Comparison of ENCODE assay signal across 10 cellular contexts in genomic region chr12:6772729-6773661, GRCh38. TPM values are rescaled to one million over a fixed set of nuclear protein-coding genes. Genes with fewer than 3 reads are reported as not detected.
DNase-seq lines count a peak whose midpoint lies in the region; ATAC-seq, FAIRE-seq and TF ChIP-seq lines count a peak whose summit lies in the region.
"Had no signal": no experiment of that assay in that cellular context is flagged by ENCODE, and none has a peak within 500 bp of the region (broad histone marks: within the 10 kb centered on the region; RNA-seq: fewer than 3 reads in every experiment).

No MANE protein-coding gene starts in this region.

- no peak overlapping the region for H3K56ac ChIP-seq in H9 (ENCODE audit: insufficient read length, low read depth, low read length)

- H3K4me1 ChIP-seq in H9 (ENCODE audit: insufficient read depth, low read length): peaks cover 7% of the 10 kb centered on the region; the same call in 1 of the 2 replicates
- peaks cover 52% of the 10 kb centered on the region for H3K4me1 ChIP-seq in neural progenitor cell
- peaks cover 34% of the 10 kb centered on the region for H3K4me1 ChIP-seq in mesenchymal stem cell (ENCODE audit: control insufficient read depth, insufficient read depth, low read depth, low read length)

- H3K18ac ChIP-seq in H9 (ENCODE audit: insufficient read length, low read depth, low read length) (no peak overlapping the region), mesenchymal stem cell (ENCODE audit: low read depth in 1 of 2, low read length in 2 of 2) (peak overlapping the region in 1 of 2 experiments; percentile 49)

- H3K14ac ChIP-seq in H9 (ENCODE audit: insufficient read depth, low read length) (no peak overlapping the region), mesenchymal stem cell (ENCODE audit: low read length in 2 of 2) (peak overlapping the region in 1 of 2 experiments; percentile 29)

- H3K27me3 Mint-ChIP-seq in H9 (ENCODE audit: low read depth) (peaks cover 40% of the 10 kb centered on the region), neural progenitor cell (ENCODE audit: insufficient read depth, low read depth) (peaks cover 28% of the 10 kb centered on the region)
- peaks cover 83% of the 10 kb centered on the region for H3K27me3 Mint-ChIP-seq in dendritic cell treated with granulocyte-macrophage colony-stimulating factor and Interleukin-4, amounts not matched to agents 40 ng/mL and 50 ng/mL, for 4 days

- H3K4me3 Mint-ChIP-seq in H9: peak overlapping the region; percentile 34 to 74
- H3K4me3 Mint-ChIP-seq in dendritic cell treated with granulocyte-macrophage colony-stimulating factor and Interleukin-4, amounts not matched to agents 40 ng/mL and 50 ng/mL, for 4 days: peak overlapping the region; percentile 52
- H3K4me3 Mint-ChIP-seq in neural progenitor cell: peak overlapping the region; percentile 52

- H2BK12ac ChIP-seq in H9 (ENCODE audit: insufficient read length, low read depth, low read length): no peak overlapping the region
- peak overlapping the region in 1 of 2 experiments; percentile 31 for H2BK12ac ChIP-seq in mesenchymal stem cell (ENCODE audit: low read length in 2 of 2)

- H3K23ac ChIP-seq in H9 (ENCODE audit: insufficient read length, low read depth, low read length): no peak overlapping the region
- H3K23ac ChIP-seq in mesenchymal stem cell (ENCODE audit: low read length in 2 of 2): peak overlapping the region in 1 of 2 experiments; percentile 70

- H2BK120ac ChIP-seq in H9 (ENCODE audit: low read depth, low read length, poor library complexity, severe bottlenecking) (no peak overlapping the region), mesenchymal stem cell (ENCODE audit: low read depth, low read length) (no peak overlapping the region)

- H3K4me2 ChIP-seq in H9 (ENCODE audit: insufficient read depth, insufficient read length, low read length) (peak overlapping the region; percentile 13), neural progenitor cell (peak overlapping the region; percentile 77), mesenchymal stem cell (ENCODE audit: low read length, poor library complexity, severe bottlenecking) (no peak overlapping the region)

- no peaks in the 10 kb centered on the region for H4K20me1 ChIP-seq in H9 (ENCODE audit: control insufficient read depth, insufficient read depth, insufficient read length)
- peaks cover 55% of the 10 kb centered on the region for H4K20me1 ChIP-seq in neural progenitor cell (ENCODE audit: low read depth)

- TF ChIP-seq CTCF in D721Med (IDR thresholded peaks at IDR 0.05; ENCODE audit: insufficient read depth, missing control alignments) (no peak), H9 (conservative IDR thresholded peaks at IDR 0.05) (no peak), neural progenitor cell (IDR thresholded peaks at IDR 0.05) (no peak)

- H2BK15ac ChIP-seq in H9 (ENCODE audit: low read depth, low read length): no peak overlapping the region
- H2BK15ac ChIP-seq in mesenchymal stem cell (ENCODE audit: low read depth, poor library complexity, severe bottlenecking): no peak overlapping the region

- H2AK5ac ChIP-seq in H9 (ENCODE audit: insufficient read length, low read length): no peak overlapping the region
- H2AK5ac ChIP-seq in mesenchymal stem cell (ENCODE audit: low read length, severe bottlenecking): no peak overlapping the region

- H3K27ac ChIP-seq in H9 (ENCODE audit: insufficient read length, low read depth, low read length) (no peak overlapping the region), neural progenitor cell (no peak overlapping the region), mesenchymal stem cell (ENCODE audit: low read length, poor library complexity, severe bottlenecking) (no peak overlapping the region), caudate nucleus (ENCODE audit: low read depth, low read length) (no peak overlapping the region)
- H3K27ac ChIP-seq: neutrophil had no signal

- no peak for FAIRE-seq in D721Med (lab: Jason Lieb, UNC)

- intact Hi-C loops in dendritic cell treated with granulocyte-macrophage colony-stimulating factor and Interleukin-4, amounts not matched to agents 40 ng/mL and 50 ng/mL, for 4 days (cut with micrococcal nuclease): no loop called here

- H4K91ac ChIP-seq in H9 (ENCODE audit: insufficient read length, low read depth, low read length) (no peak overlapping the region), mesenchymal stem cell (ENCODE audit: low read length) (no peak overlapping the region)

- DNase-seq in D721Med (ENCODE audit: insufficient read length, low spot score) (peak; percentile 23), H9 (no peak), neural progenitor cell (ENCODE audit: low spot score) (peak; percentile 48), mesenchymal stem cell (no peak), caudate nucleus (lab: John Stamatoyannopoulos, UW) (no peak)

- H3F3A ChIP-seq in neural progenitor cell (ENCODE audit: low read depth): peaks cover 60% of the 10 kb centered on the region

- H3K9me3 ChIP-seq in H9 (ENCODE audit: control insufficient read depth, low read depth, low read length) (no peaks in the 10 kb centered on the region), neural progenitor cell (ENCODE audit: low read depth) (no peaks in the 10 kb centered on the region), mesenchymal stem cell (ENCODE audit: control insufficient read depth, low read length) (no peaks in the 10 kb centered on the region)
- H3K9me3 ChIP-seq: neutrophil had no signal

- peaks cover 20% of the 10 kb centered on the region for H3K23me2 ChIP-seq in H9 (ENCODE audit: insufficient read length, low read depth, low read length, poor library complexity, severe bottlenecking)

- peaks cover 23 to 48% (median 48%) of the 10 kb centered on the region in 3 experiments for H3K36me3 Mint-ChIP-seq in H9 (ENCODE audit: insufficient read depth in 1 of 3, low read depth in 3 of 3)
- peaks cover 22% of the 10 kb centered on the region for H3K36me3 Mint-ChIP-seq in dendritic cell treated with granulocyte-macrophage colony-stimulating factor and Interleukin-4, amounts not matched to agents 40 ng/mL and 50 ng/mL, for 4 days (ENCODE audit: low read depth)
- peaks cover 44% of the 10 kb centered on the region for H3K36me3 Mint-ChIP-seq in neural progenitor cell

- peaks cover 0 to 3% of the 10 kb centered on the region in 2 experiments; a peak in 2 of 5 replicates for H3K9me3 Mint-ChIP-seq in H9
- H3K9me3 Mint-ChIP-seq in dendritic cell treated with granulocyte-macrophage colony-stimulating factor and Interleukin-4, amounts not matched to agents 40 ng/mL and 50 ng/mL, for 4 days: no peaks in the 10 kb centered on the region
- no peaks in the 10 kb centered on the region for H3K9me3 Mint-ChIP-seq in neural progenitor cell

- H3K4me1 Mint-ChIP-seq in H9: peaks cover 47 to 74% of the 10 kb centered on the region in 2 experiments
- peaks cover 72% of the 10 kb centered on the region for H3K4me1 Mint-ChIP-seq in dendritic cell treated with granulocyte-macrophage colony-stimulating factor and Interleukin-4, amounts not matched to agents 40 ng/mL and 50 ng/mL, for 4 days (ENCODE audit: low read depth)
- peaks cover 54% of the 10 kb centered on the region for H3K4me1 Mint-ChIP-seq in neural progenitor cell

- H3K79me1 ChIP-seq in H9 (ENCODE audit: insufficient read depth, low read depth, low read length, poor library complexity, severe bottlenecking) (no peaks in the 10 kb centered on the region), mesenchymal stem cell (replicated peaks; ENCODE audit: low read length, poor library complexity, severe bottlenecking) (peaks cover 6% of the 10 kb centered on the region)

- H3K4ac ChIP-seq in H9 (ENCODE audit: low read depth, low read length) (no peak overlapping the region), mesenchymal stem cell (ENCODE audit: low read depth in 1 of 2, low read length in 2 of 2) (no peak overlapping the region)

- H3K27ac Mint-ChIP-seq in H9: peak overlapping the region in 2 of 3 experiments; percentile 53 to 65; a peak in 2 of 7 replicates
- H3K27ac Mint-ChIP-seq in dendritic cell treated with granulocyte-macrophage colony-stimulating factor and Interleukin-4, amounts not matched to agents 40 ng/mL and 50 ng/mL, for 4 days: peak overlapping the region; percentile 88
- H3K27ac Mint-ChIP-seq in neural progenitor cell: peak overlapping the region; percentile 33

- H3K27me3 ChIP-seq in H9 (ENCODE audit: insufficient read depth, low read length) (peaks cover 5% of the 10 kb centered on the region; the same call in 1 of the 2 replicates), neural progenitor cell (peaks cover 18% of the 10 kb centered on the region), mesenchymal stem cell (ENCODE audit: control insufficient read depth in 1 of 2, insufficient read depth in 1 of 2, low read length in 2 of 2) (peaks cover 29 to 33% of the 10 kb centered on the region in 2 experiments)

- H3K4me3 ChIP-seq in neural progenitor cell (peak overlapping the region; percentile 34), mesenchymal stem cell (ENCODE audit: insufficient read depth in 1 of 2, low read depth in 1 of 2, low read length in 2 of 2) (no peak overlapping the region)

- H3K9ac ChIP-seq in H9 (ENCODE audit: extremely low read depth, insufficient read length, low read length) (no peak overlapping the region), neural progenitor cell (no peak overlapping the region), mesenchymal stem cell (ENCODE audit: low read length) (no peak overlapping the region)

- H2BK20ac ChIP-seq in H9 (ENCODE audit: low read depth, low read length, poor library complexity, severe bottlenecking): no peak overlapping the region

- no peak for ATAC-seq in HG03097 (IDR thresholded peaks at IDR 0.05; ENCODE audit: low FRiP score, unreplicated experiment)
- no peak for ATAC-seq in HG03108 (IDR thresholded peaks at IDR 0.05; ENCODE audit: unreplicated experiment)

- peaks cover 4% of the 10 kb centered on the region; the same call in 1 of the 2 replicates for H3K79me2 ChIP-seq in H9 (ENCODE audit: insufficient read depth, low read length)
- H3K79me2 ChIP-seq in neural progenitor cell (ENCODE audit: low read depth): peaks cover 31% of the 10 kb centered on the region

- no peak overlapping the region for H3T11ph ChIP-seq in H9 (ENCODE audit: low read length)

- H3K36me3 ChIP-seq in neural progenitor cell (peaks cover 5% of the 10 kb centered on the region), mesenchymal stem cell (ENCODE audit: control insufficient read depth in 1 of 2, insufficient read depth in 2 of 2, low read depth in 1 of 2, low read length in 2 of 2) (peaks cover 18 to 47% of the 10 kb centered on the region in 2 experiments)
- H3K36me3 ChIP-seq: neutrophil had no signal

- H2BK5ac ChIP-seq in H9 (ENCODE audit: insufficient read length, low read length) (no peak overlapping the region), mesenchymal stem cell (ENCODE audit: low read depth, low read length, poor library complexity, severe bottlenecking) (no peak overlapping the region)

- H4K8ac ChIP-seq in H9 (replicated peaks; ENCODE audit: insufficient read length, low read depth, low read length): no peak overlapping the region
- no peak overlapping the region for H4K8ac ChIP-seq in mesenchymal stem cell (ENCODE audit: low read length)

- H2AFZ ChIP-seq in H9 (ENCODE audit: low read length) (no peak overlapping the region), neural progenitor cell (replicated peaks) (no peak overlapping the region), mesenchymal stem cell (ENCODE audit: low read depth, low read length) (no peak overlapping the region)

- no peak overlapping the region for H4K5ac ChIP-seq in H9 (ENCODE audit: insufficient read length, low read depth, low read length)

- WGBS in H9 (ENCODE audit: extremely low coverage, insufficient read length, low lambda C conversion rate): no CpG with 5 or more reads among the region's 24 CpGs
- 46% methylated on average over 24 of the region's 24 CpGs for WGBS in mesenchymal stem cell

RNA-seq across cellular contexts. Expression of gene LAG3, which starts 0.7 kb away (rescaled TPM):
- 1.7 and 2.2 TPM in 2 replicates for total RNA-seq in H9 (2021)
- total RNA-seq in neural progenitor cell (ENCODE audit: low replicate concordance): 0.45 and 2.9 TPM in 2 replicates
- polyA plus RNA-seq in mesenchymal stem cell (2013, experiment 1 of 2): 0.23 TPM
- 0.23 TPM for polyA plus RNA-seq in mesenchymal stem cell (2013, experiment 2 of 2)
- total RNA-seq: Daoy had no signal

RNA-seq across cellular contexts. Expression of gene PTMS, which starts 6.8 kb away (rescaled TPM):
- total RNA-seq in H9 (2021) (422 and 438 TPM in 2 replicates), neural progenitor cell (ENCODE audit: low replicate concordance) (134 and 608 TPM in 2 replicates)
- 525 TPM for polyA plus RNA-seq in mesenchymal stem cell (2013, experiment 1 of 2)
- 500 TPM for polyA plus RNA-seq in mesenchymal stem cell (2013, experiment 2 of 2)

RNA-seq across cellular contexts. Expression of gene CD4, which starts 16.3 kb away (rescaled TPM):
- total RNA-seq in H9 (2021): 0.88 and 1.1 TPM in 2 replicates
- 2.0 and 2.5 TPM in 2 replicates for total RNA-seq in neural progenitor cell (ENCODE audit: low replicate concordance)
- polyA plus RNA-seq in mesenchymal stem cell (2013, experiment 1 of 2): 1.8 TPM
- 2.1 TPM for polyA plus RNA-seq in mesenchymal stem cell (2013, experiment 2 of 2)
- total RNA-seq: Daoy had no signal

RNA-seq across cellular contexts. Expression of gene MLF2, which starts 20.1 kb away (rescaled TPM):
- total RNA-seq in H9 (2021): 244 and 258 TPM in 2 replicates
- 120 and 164 TPM in 2 replicates for total RNA-seq in neural progenitor cell (ENCODE audit: low replicate concordance)
- 221 TPM for polyA plus RNA-seq in mesenchymal stem cell (2013, experiment 1 of 2)
- 224 TPM for polyA plus RNA-seq in mesenchymal stem cell (2013, experiment 2 of 2)

RNA-seq across cellular contexts. Expression of gene GPR162, which starts 48.6 kb away (rescaled TPM):
- total RNA-seq in H9 (2021): 4.6 and 6.1 TPM in 2 replicates
- 10.0 and 27.6 TPM in 2 replicates for total RNA-seq in neural progenitor cell (ENCODE audit: low replicate concordance)
- 7.7 TPM for polyA plus RNA-seq in mesenchymal stem cell (2013, experiment 1 of 2)
- 7.3 TPM for polyA plus RNA-seq in mesenchymal stem cell (2013, experiment 2 of 2)

Comparison
In these comparisons a context has a peak if more than half of its experiments do, and no peak if none do; other contexts are left out.
1. DNase-seq: peak in D721Med (single experiment) and neural progenitor cell (single experiment); none in H9 (single experiment), mesenchymal stem cell (single experiment) and caudate nucleus (0 of 61).
2. H3K27ac Mint-ChIP-seq: peak in every context shown above with its lines; median percentile 88 in dendritic cell treated with granulocyte-macrophage colony-stimulating factor and Interleukin-4, amounts not matched to agents 40 ng/mL and 50 ng/mL, for 4 days; 59 in H9; 33 in neural progenitor cell.
3. Peak in every context shown above with its lines, with median percentiles within 50 percentile points of each other: H3K4me3 Mint-ChIP-seq.